4 cellular contexts compared by ENCODE assay signal in the genomic region with DNA sequence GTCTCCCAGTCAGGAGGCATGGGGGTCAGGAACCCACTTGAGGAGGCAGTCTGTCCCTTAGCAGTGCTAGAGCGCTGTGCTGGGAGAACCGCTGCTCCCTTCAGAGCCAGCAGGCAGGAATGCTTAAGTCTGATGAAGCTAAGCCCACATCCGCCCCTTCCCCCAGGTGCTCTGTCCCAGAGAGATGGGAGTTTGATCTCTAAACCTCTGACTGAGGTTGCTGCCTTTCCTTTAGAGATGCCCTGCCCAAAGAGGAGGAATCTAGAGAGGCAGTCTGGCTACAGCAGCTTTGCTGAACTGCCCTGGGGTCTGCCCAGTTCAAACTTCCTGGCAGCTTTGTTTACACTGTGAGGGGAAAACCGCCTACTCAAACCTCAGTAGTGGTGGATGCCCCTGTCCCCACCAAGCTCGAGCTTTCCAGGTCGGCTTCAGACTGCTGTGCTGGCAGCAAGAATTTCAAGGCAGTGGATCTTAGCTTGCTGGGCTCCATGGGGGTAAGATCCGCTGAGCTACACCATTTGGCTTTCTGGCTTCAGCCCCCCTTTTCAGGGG. TPM values are rescaled to one million over a fixed set of nuclear protein-coding genes. Genes with fewer than 3 reads are reported as not detected.
"Had no signal": no experiment of that assay in that cellular context is flagged by ENCODE, and none has a peak within 500 bp of the region (broad histone marks: within the 10 kb centered on the region; RNA-seq: fewer than 3 reads in every experiment).

No MANE protein-coding gene starts in this region.

RNA-seq across cellular contexts. Expression of gene SLAMF6, which starts 6.4 kb away (rescaled TPM):
- total RNA-seq: endodermal cell, glomerular endothelial cell, osteocyte, smooth muscle cell had no signal
- polyA plus RNA-seq: smooth muscle cell had no signal

RNA-seq across cellular contexts. Expression of gene CD84, which starts 49.8 kb away (rescaled TPM):
- total RNA-seq: endodermal cell, glomerular endothelial cell, osteocyte, smooth muscle cell had no signal
- polyA plus RNA-seq: smooth muscle cell had no signal
